23 cellular contexts compared by ENCODE assay signal in genomic region chr21:38080888-38081287, GRCh38.
"Had no signal": no experiment of that assay in that cellular context is flagged by ENCODE, and none has a peak within 500 bp of the region (broad histone marks: within the 10 kb centered on the region; RNA-seq: fewer than 3 reads in every experiment).

No MANE protein-coding gene starts in this region.

- H3K4me2 ChIP-seq: SK-N-SH had no signal

- H3K36me3 Mint-ChIP-seq: activated naive CD8-positive, alpha-beta T cell treated with anti-CD3 and anti-CD28 coated beads, Interleukin-2, amount 10 ng/mL, durations not matched to agents 7 days and 5 days had no signal

- ATAC-seq: activated CD4-positive, alpha-beta T cell treated with anti-CD3 and anti-CD28 coated beads for 36 hours; activated CD8-positive, alpha-beta T cell treated with anti-CD3 and anti-CD28 coated beads, Interleukin-2, amount 10 ng/mL, durations not matched to agents 7 days and 5 days had no signal

- H3K27ac Mint-ChIP-seq: activated CD4-positive, alpha-beta T cell treated with anti-CD3 and anti-CD28 coated beads for 36 hours; activated CD8-positive, alpha-beta T cell treated with anti-CD3 and anti-CD28 coated beads, Interleukin-2, amount 10 ng/mL, durations not matched to agents 7 days and 5 days; activated naive CD8-positive, alpha-beta T cell treated with anti-CD3 and anti-CD28 coated beads, Interleukin-2, amount 10 ng/mL, durations not matched to agents 7 days and 5 days had no signal

- H3K4me1 ChIP-seq: adrenal gland, SJCRH30 had no signal

- H3K9me3 Mint-ChIP-seq: activated naive CD8-positive, alpha-beta T cell treated with anti-CD3 and anti-CD28 coated beads, Interleukin-2, amount 10 ng/mL, durations not matched to agents 7 days and 5 days had no signal

- DNase-seq: activated CD4-positive, alpha-beta T cell treated with anti-CD3 and anti-CD28 coated beads for 36 hours; activated CD4-positive, alpha-beta T cell treated with anti-CD3 and anti-CD28 coated beads, Interleukin-2, amount 50 U/mL, for 4 hours; activated CD8-positive, alpha-beta memory T cell treated with anti-CD3 and anti-CD28 coated beads, Interleukin-2, amount 50 U/mL, for 48 hours; activated CD8-positive, alpha-beta T cell treated with anti-CD3 and anti-CD28 coated beads, Interleukin-2, amount 10 ng/mL, durations not matched to agents 7 days and 5 days; activated naive CD4-positive, alpha-beta T cell treated with anti-CD3 and anti-CD28 coated beads, Interleukin-2, amount 50 U/mL, for 16 hours; activated naive CD8-positive, alpha-beta T cell treated with anti-CD3 and anti-CD28 coated beads, Interleukin-2, amount 10 ng/mL, durations not matched to agents 7 days and 5 days; activated T-cell treated with anti-CD3 and anti-CD28 coated beads, Interleukin-2, amount 50 U/mL, for 1 hour; adrenal gland; anterior cingulate cortex; caudate nucleus; MG63; NCI-H1105; NCI-H1436; NCI-H1694 treated with DMSO at 0.1 percent for 48 hours; NCI-H2029 treated with DMSO at 0.1 percent for 48 hours; NCI-H345; NCI-H510A; NCI-H526 treated with DMSO at 0.1 percent for 48 hours; NCI-H82; SK-N-SH; T-helper 1 cell had no signal

- H3K9me3 ChIP-seq: adrenal gland, MG63, SJCRH30, SK-N-SH had no signal

- H3K4me1 Mint-ChIP-seq: activated CD4-positive, alpha-beta T cell treated with anti-CD3 and anti-CD28 coated beads for 36 hours; activated naive CD8-positive, alpha-beta T cell treated with anti-CD3 and anti-CD28 coated beads, Interleukin-2, amount 10 ng/mL, durations not matched to agents 7 days and 5 days had no signal

- H3K4me3 Mint-ChIP-seq: activated CD4-positive, alpha-beta T cell treated with anti-CD3 and anti-CD28 coated beads for 36 hours; activated CD8-positive, alpha-beta T cell treated with anti-CD3 and anti-CD28 coated beads, Interleukin-2, amount 10 ng/mL, durations not matched to agents 7 days and 5 days; activated naive CD8-positive, alpha-beta T cell treated with anti-CD3 and anti-CD28 coated beads, Interleukin-2, amount 10 ng/mL, durations not matched to agents 7 days and 5 days had no signal

- H3K27ac ChIP-seq: adrenal gland, SJCRH30, VCaP had no signal

- H3K4me3 ChIP-seq: adrenal gland, MG63, SJCRH30 had no signal

- H3K9ac ChIP-seq: SK-N-SH had no signal

- H3K36me3 ChIP-seq: adrenal gland, MG63, SJCRH30 had no signal

- H3K27me3 ChIP-seq: adrenal gland, MG63, SJCRH30 had no signal
